Comparison of ENCODE assay signal across 8 cellular contexts in genomic region chr3:122508944-122509343, GRCh38. TPM values are rescaled to one million over a fixed set of nuclear protein-coding genes. Genes with fewer than 3 reads are reported as not detected.
DNase-seq lines count a peak whose midpoint lies in the region; ATAC-seq and TF ChIP-seq lines count a peak whose summit lies in the region.
"Not testable (repeated sequence)": the region's sequence is repeated elsewhere in the genome, so short reads cannot be mapped to it uniquely, and the experiment has no call there.

No MANE protein-coding gene starts in this region.

- H3K9me3 Mint-ChIP-seq in activated T-cell treated with anti-CD3 and anti-CD28 coated beads, Interleukin-2, amount 50 U/mL, for 72 hours, result not testable (repeated sequence)

- not testable (repeated sequence) for H3K27me3 Mint-ChIP-seq in activated T-cell treated with anti-CD3 and anti-CD28 coated beads, Interleukin-2, amount 50 U/mL, for 72 hours (ENCODE audit: low read depth)

- not testable (repeated sequence) for H3K27me3 ChIP-seq in psoas muscle (ENCODE audit: insufficient read depth in 3 of 3, low read length in 2 of 3)

- peak overlapping the region in 1 of 2 donors; percentile 53 for H3K4me3 Mint-ChIP-seq in activated T-cell treated with anti-CD3 and anti-CD28 coated beads, Interleukin-2, amount 50 U/mL, for 72 hours

- not testable (repeated sequence) for H3K9me3 ChIP-seq in psoas muscle

- H3K27ac ChIP-seq in psoas muscle, result peak overlapping the region; percentile 100

- intact Hi-C loops in left ventricle myocardium superior (cut with micrococcal nuclease); psoas muscle (cut with DNase I): not testable (repeated sequence)

- WGBS in psoas muscle, 3 donors, result 47 to 71% (median 56%) methylated on average over 9 of the region's 9 CpGs

- ATAC-seq in HG02759 (IDR thresholded peaks at IDR 0.05; ENCODE audit: unreplicated experiment), result peak; percentile 77
- ATAC-seq in activated T-cell treated with anti-CD3 and anti-CD28 coated beads, Interleukin-2, amount 50 U/mL, for 72 hours (replicated peaks in 1 of 2), result not testable (repeated sequence)
- peak; percentile 57 for ATAC-seq in left ventricle myocardium superior
- peak; percentile 73 to 82 (median 80) for ATAC-seq in psoas muscle

- peaks cover 85% of the 10 kb centered on the region for H3K4me1 ChIP-seq in psoas muscle

- DNase-seq in GM12865 (ENCODE audit: low read depth) (peak; percentile 56), MV-4-11 (lab: John Stamatoyannopoulos, UW) (peak; percentile 92), cardiac fibroblast (ENCODE audit: low read depth in 2 of 2) (peak; percentile 24 to 70), psoas muscle (peak; percentile 39 to 76), stromal cell of bone marrow (ENCODE audit: low read depth) (peak; percentile 35)
- not testable (repeated sequence) for DNase-seq in activated T-cell treated with anti-CD3 and anti-CD28 coated beads, Interleukin-2, amount 50 U/mL, for 72 hours; left ventricle myocardium superior

- peaks cover 84% of the 10 kb centered on the region for H3K4me1 Mint-ChIP-seq in activated T-cell treated with anti-CD3 and anti-CD28 coated beads, Interleukin-2, amount 50 U/mL, for 72 hours (ENCODE audit: low read depth)

- TF ChIP-seq CTCF in GM12865 (IDR thresholded peaks at IDR 0.05; ENCODE audit: insufficient read depth, low read depth, low read length, missing control alignments); cardiac fibroblast (IDR thresholded peaks at IDR 0.05; ENCODE audit: low read depth, low read length); psoas muscle (IDR thresholded peaks at IDR 0.05): not testable (repeated sequence)

- H3K36me3 Mint-ChIP-seq in activated T-cell treated with anti-CD3 and anti-CD28 coated beads, Interleukin-2, amount 50 U/mL, for 72 hours (ENCODE audit: insufficient read depth in 2 of 2), result not testable (repeated sequence)

- not testable (repeated sequence) for H3K36me3 ChIP-seq in psoas muscle (ENCODE audit: insufficient read depth in 1 of 2, low read depth in 1 of 2)

- H3K27ac Mint-ChIP-seq in activated T-cell treated with anti-CD3 and anti-CD28 coated beads, Interleukin-2, amount 50 U/mL, for 72 hours, result peak overlapping the region; percentile 61

- not testable (repeated sequence) for H3K4me3 ChIP-seq in GM12865 (ENCODE audit: low read depth, low read length); cardiac fibroblast (replicated peaks in 1 of 2; ENCODE audit: low read depth in 2 of 2, low read length in 2 of 2)
- H3K4me3 ChIP-seq in psoas muscle, result peak overlapping the region; percentile 17

RNA-seq across cellular contexts. Expression of gene KPNA1, which starts 5.8 kb away (rescaled TPM):
- total RNA-seq in activated T-cell treated with anti-CD3 and anti-CD28 coated beads, Interleukin-2, amount 50 U/mL, for 72 hours, result 10 to 100 TPM; 54.3 to 69.9 TPM
- total RNA-seq in left ventricle myocardium superior (59.8 TPM), psoas muscle (100 to 1,000 TPM; 180 to 263 (median 233) TPM)
- polyA plus RNA-seq in psoas muscle, result 100 to 1,000 TPM in 1 of 3 donors, 10 to 100 TPM in 2; 39.5 to 125 (median 49.8) TPM

RNA-seq across cellular contexts. Expression of gene PARP9, which starts 55.2 kb away (rescaled TPM):
- total RNA-seq in activated T-cell treated with anti-CD3 and anti-CD28 coated beads, Interleukin-2, amount 50 U/mL, for 72 hours, result 10 to 100 TPM; 28.8 to 38.1 TPM
- total RNA-seq in left ventricle myocardium superior (11.8 TPM), psoas muscle (10 to 100 TPM in 3 of 4 donors, 1 to 10 TPM in 1; 8.9 to 18.9 (median 12.6) TPM)
- 10 to 100 TPM in 1 of 3 donors, 1 to 10 TPM in 2; 6.5 to 12.3 (median 7.8) TPM for polyA plus RNA-seq in psoas muscle

RNA-seq across cellular contexts. Expression of gene DTX3L, which starts 55.2 kb away (rescaled TPM):
- 10 to 100 TPM; 43.9 to 51.4 TPM for total RNA-seq in activated T-cell treated with anti-CD3 and anti-CD28 coated beads, Interleukin-2, amount 50 U/mL, for 72 hours
- total RNA-seq in left ventricle myocardium superior, result 10.5 TPM
- 10 to 100 TPM; 11.5 to 26.6 (median 12.2) TPM for total RNA-seq in psoas muscle
- polyA plus RNA-seq in psoas muscle, result 1 to 10 TPM; 3.1 to 9.8 (median 3.5) TPM
